Comparison of ENCODE assay signal across 16 cellular contexts in the genomic region with DNA sequence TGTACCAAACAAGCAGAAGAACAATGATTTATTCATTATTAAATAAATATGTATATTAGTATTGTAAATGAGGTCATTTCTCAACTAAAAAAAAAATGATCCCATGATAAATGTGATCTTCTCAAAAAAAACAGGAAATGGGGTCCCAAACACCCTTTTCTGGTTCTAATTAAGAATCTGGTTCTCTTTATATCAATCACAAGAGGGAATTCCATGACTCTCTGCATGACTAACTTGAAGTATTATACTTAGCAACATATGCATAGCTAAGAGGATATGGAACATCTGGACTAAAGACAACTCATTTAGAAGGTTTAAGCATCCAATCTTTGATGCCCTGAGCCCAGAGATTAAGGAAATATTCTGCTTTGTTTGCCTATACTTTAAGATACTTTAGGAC.
DNase-seq lines count a peak whose midpoint lies in the region; ATAC-seq and TF ChIP-seq lines count a peak whose summit lies in the region.
"Had no signal": no experiment of that assay in that cellular context is flagged by ENCODE, and none has a peak within 500 bp of the region (broad histone marks: within the 10 kb centered on the region; RNA-seq: fewer than 3 reads in every experiment).

No MANE protein-coding gene starts in this region.

- H3K36me3 ChIP-seq in SK-N-SH (replicated peaks in 1 of 2; ENCODE audit: control insufficient read depth in 1 of 2, insufficient read depth in 2 of 2, low read length in 1 of 2) (peaks cover 35 to 67% of the 10 kb centered on the region in 2 experiments), BE2C (peaks cover 58% of the 10 kb centered on the region), testis (ENCODE audit: low read depth, missing control alignments) (no peaks in the 10 kb centered on the region), right atrium auricular region (peaks cover 48% of the 10 kb centered on the region)

- CTCF ChIA-PET in SK-N-SH (lab: Yijun Ruan, JAX) = interaction anchor here (1.2 kb wide), 1 partner anchor 46 kb away, joined by 7 read pairs; no protein-coding TSS in a partner anchor

- H3K9me3 ChIP-seq in SK-N-SH (no peaks in the 10 kb centered on the region), BE2C (no peaks in the 10 kb centered on the region), testis (no peaks in the 10 kb centered on the region), right atrium auricular region (no peaks in the 10 kb centered on the region)

- H3K27ac ChIP-seq in SK-N-SH (ENCODE audit: low read depth in 2 of 2, low read length in 1 of 2) = no peak overlapping the region; a peak in 1 of 4 replicates
- H3K27ac ChIP-seq in testis = no peak overlapping the region
- no peak overlapping the region for H3K27ac ChIP-seq in right atrium auricular region
- H3K27ac ChIP-seq: C4-2B, HL-60 had no signal

- no peaks in the 10 kb centered on the region for H4K20me1 ChIP-seq in SK-N-SH (ENCODE audit: insufficient read depth)

- POLR2A ChIA-PET in SK-N-SH (lab: Yijun Ruan, JAX) = no interaction called here

- no peak for ATAC-seq in HG03196 (IDR thresholded peaks at IDR 0.05; ENCODE audit: unreplicated experiment)
- ATAC-seq: K562 had no signal

- no peaks in the 10 kb centered on the region for H3K9me2 ChIP-seq in SK-N-SH

- no peaks in the 10 kb centered on the region for H3K79me2 ChIP-seq in SK-N-SH (ENCODE audit: insufficient read depth)

- TF ChIP-seq RAD21 in SK-N-SH (IDR thresholded peaks at IDR 0.05; ENCODE audit: low read length) = no peak

- H3K4me1 ChIP-seq in SK-N-SH (ENCODE audit: control insufficient read depth in 1 of 2, insufficient read depth in 2 of 2, low read depth in 1 of 2, low read length in 1 of 2) (no peaks in the 10 kb centered on the region), BE2C (no peaks in the 10 kb centered on the region), testis (no peaks in the 10 kb centered on the region), right atrium auricular region (no peaks in the 10 kb centered on the region)

- DNase-seq in GM03348 (ENCODE audit: low spot score) (peak; percentile 33), SK-N-SH (no peak), fibroblast of peridontal ligament (ENCODE audit: extremely low read depth) (peak; percentile 80), BE2C (no peak), testis (no peak), right atrium auricular region (ENCODE audit: low spot score) (no peak)
- DNase-seq: NCI-H1417 treated with DMSO at 0.1 percent for 48 hours; NCI-H1930; NCI-H2171; NCI-H446; NK-92 treated with Interleukin-12 subunit alpha and Interleukin-12 subunit beta, amount 100 ng/mL, for 24 hours; SHP77 treated with DMSO at 0.1 percent for 48 hours had no signal

- H3K4me3 ChIP-seq in SK-N-SH (ENCODE audit: low read depth in 2 of 2, low read length in 1 of 2) (no peak overlapping the region), BE2C (ENCODE audit: low read depth, low read length) (no peak overlapping the region), testis (no peak overlapping the region), right atrium auricular region (no peak overlapping the region)
- H3K4me3 ChIP-seq: K562 had no signal

- H3K27me3 ChIP-seq in SK-N-SH (ENCODE audit: insufficient read depth) (no peaks in the 10 kb centered on the region), BE2C (no peaks in the 10 kb centered on the region), testis (no peaks in the 10 kb centered on the region), right atrium auricular region (no peaks in the 10 kb centered on the region)

- no peak overlapping the region for H3K9ac ChIP-seq in SK-N-SH

- H2AFZ ChIP-seq in SK-N-SH (ENCODE audit: low read depth) = no peak overlapping the region

- H3K4me2 ChIP-seq in SK-N-SH = no peak overlapping the region

- TF ChIP-seq POLR2A in testis (IDR thresholded peaks at IDR 0.05) = no peak

- intact Hi-C loops in testis (cut with DNase I; ENCODE audit: low total_unique reads) = no loop called here

- TF ChIP-seq CTCF in SK-N-SH (IDR thresholded peaks at IDR 0.05) (no peak), BE2C (IDR thresholded peaks at IDR 0.05; ENCODE audit: low read depth, low read length) (no peak), testis (IDR thresholded peaks at IDR 0.05) (no peak), right atrium auricular region (IDR thresholded peaks at IDR 0.05) (no peak)

- H3F3A ChIP-seq in SK-N-SH (replicated peaks; ENCODE audit: insufficient read depth) = no peaks in the 10 kb centered on the region

- TF ChIP-seq EP300 in SK-N-SH (IDR thresholded peaks at IDR 0.05; ENCODE audit: borderline replicate concordance in 1 of 2, low read depth in 1 of 2, low read length in 1 of 2) = no peak

TF ChIP-seq in SK-N-SH, 30 proteins besides CTCF, POLR2A, EP300 and RAD21:
- TF ChIP-seq RFX5 (IDR thresholded peaks at IDR 0.05; ENCODE audit: low read length) = no peak
- peak; percentile 45 for TF ChIP-seq TCF12 (IDR thresholded peaks at IDR 0.05)

Comparison
In these comparisons a context has a peak if more than half of its experiments do, and no peak if none do; other contexts are left out.
1. DNase-seq: peak in GM03348 (single experiment) and fibroblast of peridontal ligament (single experiment); none in SK-N-SH (single experiment), BE2C (single experiment), testis (single experiment) and right atrium auricular region (single experiment).